23 cellular contexts compared by ENCODE assay signal in genomic region chr2:173349295-173349694, GRCh38. TPM values are rescaled to one million over a fixed set of nuclear protein-coding genes. Genes with fewer than 3 reads are reported as not detected.
"Had no signal": no experiment of that assay in that cellular context is flagged by ENCODE, and none has a peak within 500 bp of the region (broad histone marks: within the 10 kb centered on the region; RNA-seq: fewer than 3 reads in every experiment).

No MANE protein-coding gene starts in this region.

- H3K27ac Mint-ChIP-seq: activated naive CD8-positive, alpha-beta T cell; natural killer cell treated with Interleukin-12 subunit alpha and Interleukin-12 subunit beta and Interleukin-15 and Interleukin-18, amount 100 ng/mL, for 72 hours; stimulated activated naive CD8-positive, alpha-beta T cell treated with anti-CD3 and anti-CD28 coated beads, Interleukin-15, amount 100 ng/mL, for 72 hours had no signal

- H3K27me3 ChIP-seq: brain microvascular endothelial cell had no signal

- H3K36me3 ChIP-seq: adrenal gland, ascending aorta, brain microvascular endothelial cell, right atrium auricular region, tibial nerve, WERI-Rb-1 had no signal

- H3K4me3 Mint-ChIP-seq: activated naive CD8-positive, alpha-beta T cell; natural killer cell treated with Interleukin-12 subunit alpha and Interleukin-12 subunit beta and Interleukin-15 and Interleukin-18, amount 100 ng/mL, for 72 hours; stimulated activated naive CD8-positive, alpha-beta T cell treated with anti-CD3 and anti-CD28 coated beads, Interleukin-15, amount 100 ng/mL, for 72 hours had no signal

- H3K9me3 ChIP-seq: adrenal gland had no signal

- DNase-seq: activated gamma-delta T cell treated with Interleukin-2 at 50 U/mL for 16 hours; activated T-cell treated with anti-CD3 and anti-CD28 coated beads, Interleukin-2, amount 50 U/mL, for 1 hour; adrenal gland; brain microvascular endothelial cell; caudate nucleus; effector memory CD4-positive, alpha-beta T cell; foreskin melanocyte; hippocampal formation; left ventricle myocardium superior; mammary epithelial cell; midbrain; psoas muscle; stimulated activated CD4-positive, alpha-beta T cell treated with anti-CD3 and anti-CD28 coated beads, Interleukin-4, amount 100 ng/mL, for 24 hours; stimulated activated naive CD8-positive, alpha-beta T cell treated with anti-CD3 and anti-CD28 coated beads, Interleukin-15, amount 100 ng/mL, for 72 hours; WERI-Rb-1 had no signal

- H3K4me1 ChIP-seq: adrenal gland had no signal

- H3K36me3 Mint-ChIP-seq: activated naive CD8-positive, alpha-beta T cell had no signal

- H3K4me3 ChIP-seq: adrenal gland, ascending aorta, psoas muscle, right atrium auricular region, tibial nerve had no signal

- ATAC-seq: esophagus mucosa; left ventricle myocardium superior; natural killer cell treated with Interleukin-12 subunit alpha and Interleukin-12 subunit beta and Interleukin-15 and Interleukin-18, amount 100 ng/mL, for 72 hours; psoas muscle; stimulated activated naive CD8-positive, alpha-beta T cell treated with anti-CD3 and anti-CD28 coated beads, Interleukin-15, amount 100 ng/mL, for 72 hours had no signal

- FAIRE-seq: endothelial cell of umbilical vein, TTC549 had no signal

- H3K27ac ChIP-seq: adrenal gland, ascending aorta, brain microvascular endothelial cell, psoas muscle, right atrium auricular region, tibial nerve, WERI-Rb-1 had no signal

RNA-seq across cellular contexts. Expression of gene CDCA7, which starts 5.4 kb away (rescaled TPM):
- total RNA-seq: ascending aorta had no signal
